ENCODE assay signal across 17 cellular contexts in the genomic region with DNA sequence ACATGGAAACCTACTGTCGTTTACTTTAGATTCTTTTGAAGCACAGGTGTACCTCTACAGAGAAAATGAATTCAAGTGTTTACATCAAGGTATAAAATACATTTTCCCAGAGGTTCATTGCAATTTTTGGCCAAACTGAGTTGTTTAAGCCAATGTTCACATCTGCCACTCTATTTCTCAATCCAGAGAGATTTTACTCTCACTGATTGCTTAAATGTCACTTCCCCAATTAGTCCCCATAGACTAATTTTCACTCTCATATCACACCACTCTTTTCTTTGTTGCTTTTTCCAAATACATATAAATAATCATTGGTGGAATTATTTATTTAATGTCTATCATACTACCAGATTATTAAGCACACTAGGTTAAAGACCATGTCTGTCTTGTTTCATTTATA.
A peak's percentile ranks its signal among the peaks of the same experiment; 100 is the strongest.
DNase-seq lines count a peak whose midpoint lies in the region; ATAC-seq lines count a peak whose summit lies in the region.
"Had no signal": no experiment of that assay in that cellular context is flagged by ENCODE, and none has a peak within 500 bp of the region (broad histone marks: within the 10 kb centered on the region; RNA-seq: fewer than 3 reads in every experiment).

No MANE protein-coding gene starts in this region.

- no peak overlapping the region for H3K4me3 Mint-ChIP-seq in activated T-cell treated with anti-CD3 and anti-CD28 coated beads, Interleukin-2, amount 50 U/mL, for 72 hours
- H3K4me3 Mint-ChIP-seq: H9, IgD-negative memory B cell had no signal

- DNase-seq in activated T-cell treated with anti-CD3 and anti-CD28 coated beads, Interleukin-2, amount 50 U/mL, for 72 hours: no peak
- DNase-seq in activated T-cell treated with anti-CD3 and anti-CD28 coated beads for 4 hours: no peak
- DNase-seq in NCI-H1694 treated with DMSO at 0.1 percent for 48 hours (lab: John Stamatoyannopoulos, UW): peak; percentile 18
- DNase-seq in SKM-1 (lab: John Stamatoyannopoulos, UW; ENCODE audit: unreplicated experiment): peak; percentile 52
- no peak for DNase-seq in epidermal melanocyte (ENCODE audit: insufficient read length, low spot score)
- DNase-seq in AG08395 (ENCODE audit: low spot score): no peak
- DNase-seq in iPS-NIHi7 (ENCODE audit: extremely low spot score): no peak
- no peak for DNase-seq in NCI-H146 treated with DMSO at 0.1 percent for 48 hours (lab: John Stamatoyannopoulos, UW; ENCODE audit: unreplicated experiment)
- DNase-seq: DND-41, H9, Karpas-422, MG63, NCI-H1930, NCI-H526, T-helper 1 cell had no signal

- H3K9me3 Mint-ChIP-seq in activated T-cell treated with anti-CD3 and anti-CD28 coated beads, Interleukin-2, amount 50 U/mL, for 72 hours: no peaks in the 10 kb centered on the region
- H3K9me3 Mint-ChIP-seq: H9, IgD-negative memory B cell had no signal

- peaks cover 2 to 3% of the 10 kb centered on the region in 2 donors for H3K36me3 Mint-ChIP-seq in activated T-cell treated with anti-CD3 and anti-CD28 coated beads, Interleukin-2, amount 50 U/mL, for 72 hours (ENCODE audit: insufficient read depth in 2 of 2)

- peaks cover 12% of the 10 kb centered on the region for H3K4me1 Mint-ChIP-seq in activated T-cell treated with anti-CD3 and anti-CD28 coated beads, Interleukin-2, amount 50 U/mL, for 72 hours (ENCODE audit: low read depth)

- ATAC-seq in activated T-cell treated with anti-CD3 and anti-CD28 coated beads, Interleukin-2, amount 50 U/mL, for 72 hours (replicated peaks in 1 of 2): no peak
- ATAC-seq: Right ventricle myocardium inferior had no signal

- no peaks in the 10 kb centered on the region for H3K27me3 Mint-ChIP-seq in activated T-cell treated with anti-CD3 and anti-CD28 coated beads, Interleukin-2, amount 50 U/mL, for 72 hours (ENCODE audit: low read depth)
- H3K27me3 Mint-ChIP-seq: IgD-negative memory B cell had no signal

- peak overlapping the region; percentile 76 for H3K27ac Mint-ChIP-seq in activated T-cell treated with anti-CD3 and anti-CD28 coated beads, Interleukin-2, amount 50 U/mL, for 72 hours

Comparison
In these comparisons a context has a peak if more than half of its experiments do, and no peak if none do; other contexts are left out.
1. DNase-seq: peak in NCI-H1694 treated with DMSO at 0.1 percent for 48 hours (single experiment) and SKM-1 (single experiment); none in activated T-cell treated with anti-CD3 and anti-CD28 coated beads, Interleukin-2, amount 50 U/mL, for 72 hours (0 of 2), activated T-cell treated with anti-CD3 and anti-CD28 coated beads for 4 hours (single experiment), epidermal melanocyte (single experiment), AG08395 (single experiment), iPS-NIHi7 (single experiment) and NCI-H146 treated with DMSO at 0.1 percent for 48 hours (single experiment).